Comparison of ENCODE assay signal across 18 cellular contexts in genomic region chr16:17538942-17539341, GRCh38.
"Had no signal": no experiment of that assay in that cellular context is flagged by ENCODE, and none has a peak within 500 bp of the region (broad histone marks: within the 10 kb centered on the region; RNA-seq: fewer than 3 reads in every experiment).

No MANE protein-coding gene starts in this region.

- ATAC-seq: esophagus mucosa; foreskin keratinocyte; sciatic nerve; stimulated activated naive B cell treated with anti-CD40 and anti-IgM and Interleukin-4, amounts not matched to agents 10 μg/mL and 1 μg/mL and 100 μg/mL, for 72 hours; stimulated activated naive CD8-positive, alpha-beta T cell treated with anti-CD3 and anti-CD28 coated beads, Interleukin-15, amount 100 ng/mL, for 72 hours had no signal

- H3K4me3 ChIP-seq: coronary artery, dorsolateral prefrontal cortex, spleen, thoracic aorta, transverse colon had no signal

- DNase-seq: effector CD8-positive, alpha-beta T cell; foreskin keratinocyte; hippocampal formation; kidney glomerular epithelial cell; mesendoderm; naive B cell; spleen; stimulated activated CD4-positive, alpha-beta T cell treated with anti-CD3 and anti-CD28 coated beads, Interleukin-15, amount 100 ng/mL, for 24 hours; stimulated activated CD4-positive, alpha-beta T cell treated with anti-CD3 and anti-CD28 coated beads, Interleukin-1b, Interleukin-23, amount 100 ng/mL, for 48 hours; stimulated activated CD4-positive, alpha-beta T cell treated with anti-CD3 and anti-CD28 coated beads, Interleukin-4, amount 100 ng/mL, for 24 hours; stimulated activated naive B cell treated with anti-CD40 and anti-IgM and Interleukin-4, amounts not matched to agents 10 μg/mL and 1 μg/mL and 100 μg/mL, for 72 hours; stimulated activated naive CD8-positive, alpha-beta T cell treated with anti-CD3 and anti-CD28 coated beads, Interleukin-15, amount 100 ng/mL, for 72 hours; transverse colon had no signal

- H3K9me3 ChIP-seq: spleen, thoracic aorta, transverse colon had no signal

- H3K36me3 ChIP-seq: spleen, thoracic aorta, transverse colon had no signal

- H3K4me1 ChIP-seq: foreskin keratinocyte, spleen, transverse colon had no signal

- H3K27me3 ChIP-seq: foreskin keratinocyte, transverse colon had no signal

- H3K27ac ChIP-seq: coronary artery, dorsolateral prefrontal cortex, foreskin keratinocyte, spleen, thoracic aorta, transverse colon had no signal
